23 cellular contexts compared by ENCODE assay signal in the genomic region with DNA sequence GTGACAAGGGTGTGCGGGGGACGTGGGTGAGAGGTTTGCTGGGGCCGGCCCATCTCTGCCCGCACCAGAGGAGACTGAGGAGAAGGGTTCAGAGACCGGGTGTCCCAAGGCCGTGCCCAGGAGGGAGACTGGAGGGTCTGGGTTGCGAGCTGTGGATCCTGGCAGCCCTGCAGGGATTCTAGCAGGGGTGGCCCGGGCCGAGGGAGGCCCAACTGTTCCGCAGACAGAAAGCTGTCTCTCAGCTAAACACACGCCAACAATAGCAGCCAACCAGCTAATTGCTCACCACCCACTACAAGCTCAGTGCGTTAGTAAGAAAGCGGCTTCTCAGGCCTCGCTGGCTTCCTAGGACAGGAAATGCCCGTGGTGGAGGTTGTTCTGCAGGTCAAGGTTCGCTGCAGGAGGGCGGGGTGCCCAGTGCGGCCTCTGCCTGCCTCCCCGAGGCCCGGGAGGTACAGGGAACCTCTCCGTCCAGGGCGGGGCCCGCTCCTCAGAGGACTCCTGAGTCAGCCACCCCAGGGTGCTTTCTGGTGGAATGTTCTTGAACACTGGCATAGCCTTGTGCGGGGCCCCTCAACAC.
DNase-seq lines count a peak whose midpoint lies in the region; ATAC-seq and TF ChIP-seq lines count a peak whose summit lies in the region.
"Had no signal": no experiment of that assay in that cellular context is flagged by ENCODE, and none has a peak within 500 bp of the region (broad histone marks: within the 10 kb centered on the region; RNA-seq: fewer than 3 reads in every experiment).

No MANE protein-coding gene starts in this region.

- H3K27ac ChIP-seq in aorta (ENCODE audit: low read depth in 1 of 2, low read length in 2 of 2) (no peak overlapping the region), testis (no peak overlapping the region)
- H3K27ac ChIP-seq: ovary, right lobe of liver, SJCRH30 had no signal

- H3K4me1 ChIP-seq in mucosa of descending colon (ENCODE audit: low read depth) (no peaks in the 10 kb centered on the region), aorta (ENCODE audit: control insufficient read depth in 1 of 2, insufficient read depth in 2 of 2, low read length in 2 of 2) (no peaks in the 10 kb centered on the region), testis (no peaks in the 10 kb centered on the region)
- H3K4me1 ChIP-seq: right lobe of liver, SJCRH30 had no signal

- no peak for TF ChIP-seq CTCF in mucosa of descending colon (IDR thresholded peaks at IDR 0.05)
- TF ChIP-seq CTCF in testis (IDR thresholded peaks at IDR 0.05): no peak

- 92 to 93% methylated on average over 24 of the region's 24 CpGs for WGBS in aorta, 2 donors
- 96 to 100% methylated on average over 6 to 24 of the region's 24 CpGs for WGBS in testis, 2 donors

- H3K27me3 ChIP-seq in aorta (ENCODE audit: control insufficient read depth in 1 of 2, insufficient read depth in 2 of 2, low read length in 1 of 2) (no peaks in the 10 kb centered on the region), testis (no peaks in the 10 kb centered on the region)
- H3K27me3 ChIP-seq: ovary, right lobe of liver, SJCRH30 had no signal

- ATAC-seq in left cardiac atrium: peak; percentile 9 to 10
- ATAC-seq in mucosa of descending colon: peak; percentile 46
- peak; percentile 42 for ATAC-seq in aorta (ENCODE audit: low FRiP score)
- ATAC-seq: activated T-cell treated with anti-CD3 and anti-CD28 coated beads, Interleukin-2, amount 50 U/mL, for 72 hours; HCT116; naive thymus-derived CD8-positive, alpha-beta T cell; Panc1 had no signal

- intact Hi-C loops in left cardiac atrium (cut with DNase I) (no loop called here), cardiac septum (cut with DNase I) (no loop called here), mucosa of descending colon (cut with DNase I, micrococcal nuclease) (no loop called here), aorta (cut with DNase I) (no loop called here), testis (cut with DNase I; ENCODE audit: low total_unique reads) (no loop called here)

- H3K36me3 ChIP-seq in mucosa of descending colon (ENCODE audit: low read depth) (no peaks in the 10 kb centered on the region), aorta (ENCODE audit: control insufficient read depth in 1 of 2, insufficient read depth in 2 of 2, low read length in 1 of 2) (no peaks in the 10 kb centered on the region), testis (ENCODE audit: low read depth, missing control alignments) (no peaks in the 10 kb centered on the region)
- H3K36me3 ChIP-seq: ovary, right lobe of liver, SJCRH30 had no signal

- H3K9me3 ChIP-seq in mucosa of descending colon (no peaks in the 10 kb centered on the region), aorta (ENCODE audit: control insufficient read depth, low read length) (no peaks in the 10 kb centered on the region), testis (no peaks in the 10 kb centered on the region)
- H3K9me3 ChIP-seq: ovary, right lobe of liver, SJCRH30 had no signal

- no peak overlapping the region for H3K4me3 ChIP-seq in mucosa of descending colon
- no peak overlapping the region for H3K4me3 ChIP-seq in aorta (ENCODE audit: low read length in 2 of 2)
- no peak overlapping the region for H3K4me3 ChIP-seq in testis
- H3K4me3 ChIP-seq: ovary, right lobe of liver, SJCRH30 had no signal

- DNase-seq in left cardiac atrium (no peak), cardiac septum (ENCODE audit: low spot score) (no peak), cerebellum (ENCODE audit: low spot score) (peak; percentile 40), mucosa of descending colon (peak in 2 of 3 donors; percentile 17 to 72), aorta (no peak), NCI-H2107 (lab: John Stamatoyannopoulos, UW) (no peak), testis (no peak)
- DNase-seq in activated CD4-positive, alpha-beta T cell treated with anti-CD3 and anti-CD28 coated beads for 1 hour: no peak
- DNase-seq: 8988T; activated CD4-positive, alpha-beta T cell treated with anti-CD3 and anti-CD28 coated beads for 4 hours; activated naive CD4-positive, alpha-beta T cell treated with anti-CD3 and anti-CD28 coated beads for 36 hours; activated T-cell treated with anti-CD3 and anti-CD28 coated beads, Interleukin-2, amount 50 U/mL, for 72 hours; amniotic stem cell; effector CD8-positive, alpha-beta T cell; Karpas-422; naive thymus-derived CD8-positive, alpha-beta T cell; NCI-H1092 treated with DMSO at 0.1 percent for 48 hours; NCI-H2029; ovary; right lobe of liver; SJCRH30 had no signal

- no peak for TF ChIP-seq POLR2A in testis (IDR thresholded peaks at IDR 0.05)

Comparison
In these comparisons a context has a peak if more than half of its experiments do, and no peak if none do; other contexts are left out.
1. DNase-seq: peak in cerebellum (single experiment) and mucosa of descending colon (2 of 3); none in left cardiac atrium (single experiment), cardiac septum (single experiment), aorta (0 of 2), NCI-H2107 (single experiment), testis (single experiment) and activated CD4-positive, alpha-beta T cell treated with anti-CD3 and anti-CD28 coated beads for 1 hour (single experiment).
2. Peak in every context shown above with its lines, with median percentiles within 50 percentile points of each other: ATAC-seq.